Comparison of ENCODE assay signal across 16 cellular contexts in the genomic region with DNA sequence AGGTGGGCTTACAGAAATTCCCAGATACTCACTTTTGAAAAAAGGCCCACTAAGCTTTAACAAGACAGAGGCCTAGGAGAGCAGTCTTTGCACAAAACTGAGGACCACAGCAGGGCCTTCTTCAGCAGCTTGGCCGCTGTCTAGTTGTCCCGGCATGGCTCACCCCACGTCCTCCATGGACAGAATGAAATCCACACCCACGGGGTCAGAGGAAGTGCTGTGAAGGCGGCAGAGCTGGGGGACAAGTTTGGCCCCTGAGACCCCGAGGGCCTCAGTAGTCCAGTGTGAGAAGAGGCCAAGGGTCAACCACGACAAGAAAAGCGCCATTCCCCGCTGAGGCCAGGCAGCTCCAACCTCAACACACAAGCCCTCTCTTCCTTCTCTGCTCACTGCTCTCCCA.
"Had no signal": no experiment of that assay in that cellular context is flagged by ENCODE, and none has a peak within 500 bp of the region (broad histone marks: within the 10 kb centered on the region; RNA-seq: fewer than 3 reads in every experiment).

No MANE protein-coding gene starts in this region.

- H3K4me1 Mint-ChIP-seq: activated naive CD8-positive, alpha-beta T cell treated with anti-CD3 and anti-CD28 coated beads for 36 hours; stimulated activated naive CD8-positive, alpha-beta T cell treated with anti-CD3 and anti-CD28 coated beads, Interleukin-15, amount 100 ng/mL, for 72 hours; T-helper 17 cell had no signal

- H3K9me3 Mint-ChIP-seq: activated naive CD8-positive, alpha-beta T cell treated with anti-CD3 and anti-CD28 coated beads for 36 hours; stimulated activated naive CD8-positive, alpha-beta T cell treated with anti-CD3 and anti-CD28 coated beads, Interleukin-15, amount 100 ng/mL, for 72 hours had no signal

- H3K36me3 Mint-ChIP-seq: activated naive CD8-positive, alpha-beta T cell treated with anti-CD3 and anti-CD28 coated beads for 36 hours had no signal

- ATAC-seq: body of pancreas; sciatic nerve; stimulated activated naive CD8-positive, alpha-beta T cell treated with anti-CD3 and anti-CD28 coated beads, Interleukin-15, amount 100 ng/mL, for 72 hours; T-helper 17 cell had no signal

- H3K27me3 Mint-ChIP-seq: stimulated activated naive CD8-positive, alpha-beta T cell treated with anti-CD3 and anti-CD28 coated beads, Interleukin-15, amount 100 ng/mL, for 72 hours had no signal

- H3K4me3 Mint-ChIP-seq: activated naive CD8-positive, alpha-beta T cell treated with anti-CD3 and anti-CD28 coated beads for 36 hours; stimulated activated naive CD8-positive, alpha-beta T cell treated with anti-CD3 and anti-CD28 coated beads, Interleukin-15, amount 100 ng/mL, for 72 hours; T-helper 17 cell had no signal

- H3K27ac Mint-ChIP-seq: activated naive CD8-positive, alpha-beta T cell treated with anti-CD3 and anti-CD28 coated beads for 36 hours; T-helper 17 cell had no signal

- DNase-seq: activated CD4-positive, alpha-beta T cell treated with anti-CD3 and anti-CD28 coated beads for 1 hour; activated CD4-positive, alpha-beta T cell treated with anti-CD3 and anti-CD28 coated beads, Interleukin-2, amount 50 U/mL, for 4 hours; activated naive CD4-positive, alpha-beta T cell; activated naive CD8-positive, alpha-beta T cell treated with anti-CD3 and anti-CD28 coated beads for 36 hours; amniotic stem cell; body of pancreas; central memory CD4-positive, alpha-beta T cell; erythroblast; head of caudate nucleus; kidney glomerular epithelial cell; stimulated activated CD4-positive, alpha-beta T cell treated with anti-CD3 and anti-CD28 coated beads, Interleukin-4, amount 100 ng/mL, for 1 hour; stimulated activated naive CD8-positive, alpha-beta T cell treated with anti-CD3 and anti-CD28 coated beads, Interleukin-15, amount 100 ng/mL, for 72 hours; T-helper 17 cell; upper lobe of left lung; WERI-Rb-1 had no signal
